Comparison of ENCODE assay signal across 23 cellular contexts in genomic region chr9:103301051-103301450, GRCh38.
DNase-seq lines count a peak whose midpoint lies in the region; ATAC-seq, FAIRE-seq and TF ChIP-seq lines count a peak whose summit lies in the region.
"Had no signal": no experiment of that assay in that cellular context is flagged by ENCODE, and none has a peak within 500 bp of the region (broad histone marks: within the 10 kb centered on the region; RNA-seq: fewer than 3 reads in every experiment).

No MANE protein-coding gene starts in this region.

- H3K27me3 ChIP-seq in endodermal cell (ENCODE audit: control insufficient read depth, insufficient read depth, low read length, poor library complexity, severe bottlenecking) (no peaks in the 10 kb centered on the region), small intestine (ENCODE audit: control insufficient read depth in 2 of 2, insufficient read depth in 2 of 2, low read length in 2 of 2) (no peaks in the 10 kb centered on the region), dorsolateral prefrontal cortex (no peaks in the 10 kb centered on the region)
- H3K27me3 ChIP-seq: BLaER1 had no signal

- no peak overlapping the region for H3K4me3 ChIP-seq in endodermal cell (ENCODE audit: low read length)
- no peak overlapping the region for H3K4me3 ChIP-seq in small intestine (ENCODE audit: low read depth in 1 of 2, low read length in 2 of 2)
- H3K4me3 ChIP-seq in dorsolateral prefrontal cortex = no peak overlapping the region
- H3K4me3 ChIP-seq: BLaER1, GM12878, HAP-1 had no signal

- FAIRE-seq in H54 (lab: Jason Lieb, UNC) (peak; percentile 53), small intestine (lab: Jason Lieb, UNC) (no peak)
- FAIRE-seq: A204.1, D721Med, GM12878, H1 had no signal

- H3K9me3 ChIP-seq in endodermal cell (ENCODE audit: control insufficient read depth, low read length) (peaks cover 27% of the 10 kb centered on the region), small intestine (ENCODE audit: control insufficient read depth, low read depth) (no peaks in the 10 kb centered on the region)
- H3K9me3 ChIP-seq: HAP-1 had no signal

- TF ChIP-seq CTCF in endodermal cell (conservative IDR thresholded peaks at IDR 0.05) (no peak), dorsolateral prefrontal cortex (IDR thresholded peaks at IDR 0.05 in 54 of 56, conservative IDR thresholded peaks at IDR 0.05 in 2 of 56; ENCODE audit: low read depth in 1 of 56, partially characterized antibody in 56 of 56) (no peak)

- H3K4me1 ChIP-seq in endodermal cell (ENCODE audit: control insufficient read depth, insufficient read depth, low read length) (no peaks in the 10 kb centered on the region), small intestine (ENCODE audit: control insufficient read depth in 2 of 2, insufficient read depth in 1 of 2, low read depth in 1 of 2, low read length in 1 of 2) (no peaks in the 10 kb centered on the region)
- H3K4me1 ChIP-seq: BLaER1, HAP-1 had no signal

- H3K27ac ChIP-seq in endodermal cell (ENCODE audit: low read depth, low read length) (no peak overlapping the region), small intestine (ENCODE audit: low read depth in 1 of 2, low read length in 1 of 2) (no peak overlapping the region), dorsolateral prefrontal cortex (no peak overlapping the region)
- H3K27ac ChIP-seq: BLaER1, C4-2B had no signal

- H3K9me3 Mint-ChIP-seq in endodermal cell = peaks cover 10% of the 10 kb centered on the region

- no peaks in the 10 kb centered on the region for H3K27me3 Mint-ChIP-seq in endodermal cell (ENCODE audit: insufficient read depth)
- H3K27me3 Mint-ChIP-seq: B cell; CD4-positive, CD25-positive, alpha-beta regulatory T cell had no signal

- no peak for DNase-seq in H54 (ENCODE audit: insufficient read length, low spot score)
- peak; percentile 60 for DNase-seq in endodermal cell
- peak; percentile 1 for DNase-seq in left kidney (ENCODE audit: low read depth, low spot score)
- DNase-seq in small intestine = peak; percentile 1
- DNase-seq in NCI-H748 treated with DMSO at 0.1 percent for 48 hours (lab: John Stamatoyannopoulos, UW) = no peak
- DNase-seq in H4 (ENCODE audit: low spot score) = no peak
- DNase-seq in dorsolateral prefrontal cortex = no peak
- DNase-seq: CD4-positive, CD25-positive, alpha-beta regulatory T cell; CD8-positive, alpha-beta T cell; DMS 273 treated with DMSO at 0.1 percent for 48 hours; DMS79; EL; GDM1; HFFc6 had no signal

- H3K4me3 Mint-ChIP-seq in endodermal cell = no peak overlapping the region
- H3K4me3 Mint-ChIP-seq: B cell; CD4-positive, CD25-positive, alpha-beta regulatory T cell; CD8-positive, alpha-beta T cell; HFFc6 had no signal

- intact Hi-C loops in dorsolateral prefrontal cortex (cut with DNase I) = no loop called here

- ATAC-seq in GM19035 (IDR thresholded peaks at IDR 0.05; ENCODE audit: unreplicated experiment) = no peak
- ATAC-seq: CD8-positive, alpha-beta T cell; GM12878 had no signal

- H3K36me3 ChIP-seq in endodermal cell (ENCODE audit: control insufficient read depth, insufficient read depth, low read length) = no peaks in the 10 kb centered on the region
- no peaks in the 10 kb centered on the region for H3K36me3 ChIP-seq in small intestine (ENCODE audit: control insufficient read depth in 2 of 2, insufficient read depth in 2 of 2, low read length in 2 of 2)
- H3K36me3 ChIP-seq: BLaER1, HAP-1 had no signal

- peaks cover 16% of the 10 kb centered on the region for H3K4me1 Mint-ChIP-seq in endodermal cell
- H3K4me1 Mint-ChIP-seq: B cell; CD4-positive, CD25-positive, alpha-beta regulatory T cell had no signal

- WGBS in endodermal cell (ENCODE audit: insufficient coverage in 1 of 2, insufficient read length in 1 of 2), 2 experiments = 70 to 84% methylated on average over 2 of the region's 2 CpGs
- WGBS in small intestine, 3 donors = 43 to 61% (median 55%) methylated on average over 2 of the region's 2 CpGs

- peaks cover 2% of the 10 kb centered on the region for H3K36me3 Mint-ChIP-seq in endodermal cell (ENCODE audit: low read depth)
- H3K36me3 Mint-ChIP-seq: CD4-positive, CD25-positive, alpha-beta regulatory T cell; CD8-positive, alpha-beta T cell had no signal

- H3K27ac Mint-ChIP-seq in endodermal cell = no peak overlapping the region
- H3K27ac Mint-ChIP-seq: B cell; CD4-positive, CD25-positive, alpha-beta regulatory T cell; CD8-positive, alpha-beta T cell; HFFc6 had no signal

- no peak overlapping the region for H3K9ac ChIP-seq in endodermal cell (ENCODE audit: extremely low read depth, low read length, poor library complexity, severe bottlenecking)
- H3K9ac ChIP-seq: BLaER1 had no signal

- TF ChIP-seq POLR2A in H54 (IDR thresholded peaks at IDR 0.05; ENCODE audit: low read depth, low read length) = no peak

Comparison
In these comparisons a context has a peak if more than half of its experiments do, and no peak if none do; other contexts are left out.
1. DNase-seq: peak in endodermal cell (single experiment), left kidney (single experiment) and small intestine (single experiment); none in H54 (single experiment), NCI-H748 treated with DMSO at 0.1 percent for 48 hours (single experiment), H4 (single experiment) and dorsolateral prefrontal cortex (0 of 10).